In the genomic region with DNA sequence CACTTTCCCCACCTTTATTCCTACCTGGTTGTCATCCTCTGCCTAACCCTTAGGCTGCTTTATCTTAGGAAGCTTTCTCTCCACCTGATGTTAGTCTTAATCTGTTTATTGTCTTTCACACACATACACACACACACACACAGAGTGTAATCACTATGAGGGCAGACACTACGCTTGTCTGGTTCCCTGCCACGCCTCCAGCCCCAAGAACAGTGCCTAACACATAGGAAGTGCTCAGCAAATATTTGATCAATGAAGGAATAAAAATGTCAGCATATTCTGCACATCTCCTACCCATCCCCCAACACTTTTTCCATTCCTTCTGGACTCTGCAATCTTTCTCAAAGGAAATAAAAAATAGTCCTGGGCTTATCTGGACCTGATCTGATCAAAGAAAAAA, we compare ENCODE assay signal across 2 cellular contexts.
TF ChIP-seq lines count a peak whose summit lies in the region.

No MANE protein-coding gene starts in this region.

TF ChIP-seq in K562, 482 proteins besides CTCF, POLR2A, EP300 and RAD21 (continued from another document):
- TF ChIP-seq, protein P1, sequence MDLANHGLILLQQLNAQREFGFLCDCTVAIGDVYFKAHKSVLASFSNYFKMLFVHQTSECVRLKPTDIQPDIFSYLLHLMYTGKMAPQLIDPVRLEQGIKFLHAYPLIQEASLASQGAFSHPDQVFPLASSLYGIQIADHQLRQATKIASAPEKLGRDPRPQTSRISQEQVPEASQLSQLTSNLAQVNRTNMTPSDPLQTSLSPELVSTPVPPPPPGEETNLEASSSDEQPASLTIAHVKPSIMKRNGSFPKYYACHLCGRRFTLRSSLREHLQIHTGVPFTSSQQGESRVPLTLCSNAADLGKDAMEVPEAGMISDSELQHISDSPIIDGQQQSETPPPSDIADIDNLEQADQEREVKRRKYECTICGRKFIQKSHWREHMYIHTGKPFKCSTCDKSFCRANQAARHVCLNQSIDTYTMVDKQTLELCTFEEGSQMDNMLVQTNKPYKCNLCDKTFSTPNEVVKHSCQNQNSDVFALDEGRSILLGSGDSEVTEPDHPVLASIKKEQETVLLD (IDR thresholded peaks at IDR 0.05) = no peak
- TF ChIP-seq CC2D1A (IDR thresholded peaks at IDR 0.05) = no peak
- no peak for TF ChIP-seq POLR2AphosphoS2 (IDR thresholded peaks at IDR 0.05; ENCODE audit: low read length)
- TF ChIP-seq DMBX1 (CRISPR knock-in tag; IDR thresholded peaks at IDR 0.05; ENCODE audit: borderline replicate concordance) = no peak
- TF ChIP-seq, protein P2, sequence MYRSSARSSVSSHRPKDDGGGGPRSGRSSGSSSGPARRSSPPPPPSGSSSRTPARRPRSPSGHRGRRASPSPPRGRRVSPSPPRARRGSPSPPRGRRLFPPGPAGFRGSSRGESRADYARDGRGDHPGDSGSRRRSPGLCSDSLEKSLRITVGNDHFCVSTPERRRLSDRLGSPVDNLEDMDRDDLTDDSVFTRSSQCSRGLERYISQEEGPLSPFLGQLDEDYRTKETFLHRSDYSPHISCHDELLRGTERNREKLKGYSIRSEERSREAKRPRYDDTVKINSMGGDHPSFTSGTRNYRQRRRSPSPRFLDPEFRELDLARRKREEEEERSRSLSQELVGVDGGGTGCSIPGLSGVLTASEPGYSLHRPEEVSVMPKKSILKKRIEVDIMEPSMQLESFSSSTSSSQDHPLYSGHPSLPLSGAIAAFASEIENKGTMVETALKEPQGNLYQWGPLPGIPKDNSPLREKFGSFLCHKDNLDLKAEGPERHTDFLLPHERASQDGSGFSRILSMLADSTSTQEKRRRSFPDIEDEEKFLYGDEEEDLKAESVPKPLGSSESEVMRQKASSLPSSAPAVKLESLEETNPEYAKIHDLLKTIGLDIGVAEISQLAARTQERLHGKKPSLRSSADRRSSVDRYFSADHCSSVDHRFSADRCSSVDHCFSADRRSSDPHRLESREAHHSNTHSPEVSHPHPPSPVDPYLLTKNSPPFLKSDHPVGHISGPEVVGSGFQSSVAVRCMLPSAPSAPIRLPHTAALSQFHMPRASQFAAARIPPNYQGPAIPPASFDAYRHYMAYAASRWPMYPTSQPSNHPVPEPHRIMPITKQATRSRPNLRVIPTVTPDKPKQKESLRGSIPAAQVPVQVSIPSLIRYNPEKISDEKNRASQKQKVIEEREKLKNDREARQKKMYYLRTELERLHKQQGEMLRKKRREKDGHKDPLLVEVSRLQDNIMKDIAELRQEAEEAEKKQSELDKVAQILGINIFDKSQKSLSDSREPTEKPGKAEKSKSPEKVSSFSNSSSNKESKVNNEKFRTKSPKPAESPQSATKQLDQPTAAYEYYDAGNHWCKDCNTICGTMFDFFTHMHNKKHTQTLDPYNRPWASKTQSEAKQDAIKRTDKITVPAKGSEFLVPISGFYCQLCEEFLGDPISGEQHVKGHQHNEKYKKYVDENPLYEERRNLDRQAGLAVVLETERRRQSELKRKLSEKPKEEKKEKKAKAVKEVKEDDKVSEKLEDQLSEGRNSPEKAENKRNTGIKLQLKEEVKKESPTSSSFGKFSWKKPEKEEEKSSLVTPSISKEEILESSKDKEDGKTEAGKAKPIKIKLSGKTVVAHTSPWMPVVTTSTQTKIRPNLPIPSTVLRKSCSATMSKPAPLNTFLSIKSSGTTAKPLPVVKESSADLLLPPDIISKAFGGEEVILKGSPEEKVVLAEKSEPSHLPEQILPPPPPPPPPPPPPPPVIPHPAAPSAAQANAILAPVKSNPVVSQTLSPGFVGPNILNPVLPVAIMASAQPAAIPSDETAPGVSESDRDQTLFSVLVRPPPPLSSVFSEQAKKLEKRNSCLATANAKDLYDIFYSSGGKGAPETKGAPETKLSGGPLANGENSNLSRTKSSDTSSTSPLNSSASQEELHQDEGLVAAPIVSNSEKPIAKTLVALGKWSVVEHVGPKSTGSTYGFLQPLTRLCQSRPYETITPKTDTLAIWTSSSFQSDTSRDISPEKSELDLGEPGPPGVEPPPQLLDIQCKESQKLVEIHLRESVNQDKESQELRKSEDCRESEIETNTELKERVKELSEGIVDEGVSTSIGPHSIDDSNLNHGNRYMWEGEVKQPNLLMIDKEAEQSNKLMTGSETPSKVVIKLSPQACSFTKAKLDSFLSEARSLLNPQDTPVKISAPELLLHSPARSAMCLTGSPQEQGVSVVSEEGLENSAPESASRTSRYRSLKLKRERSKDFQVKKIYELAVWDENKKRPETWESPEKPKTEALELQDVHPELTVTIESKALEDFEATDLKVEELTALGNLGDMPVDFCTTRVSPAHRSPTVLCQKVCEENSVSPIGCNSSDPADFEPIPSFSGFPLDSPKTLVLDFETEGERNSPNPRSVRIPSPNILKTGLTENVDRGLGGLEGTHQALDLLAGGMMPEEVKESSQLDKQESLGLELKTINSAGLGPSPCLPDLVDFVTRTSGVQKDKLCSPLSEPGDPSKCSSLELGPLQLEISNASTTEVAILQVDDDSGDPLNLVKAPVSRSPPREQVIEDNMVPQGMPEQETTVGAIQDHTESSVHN (IDR thresholded peaks at IDR 0.05; ENCODE audit: borderline replicate concordance in 1 of 2, low read depth in 1 of 2) = no peak
- TF ChIP-seq TSC22D4 (tag; IDR thresholded peaks at IDR 0.05) = no peak
- TF ChIP-seq SAP30 (IDR thresholded peaks at IDR 0.05; ENCODE audit: borderline replicate concordance, insufficient read depth, low read depth, low read length, poor library complexity, severe bottlenecking) = no peak

TF ChIP-seq in GM23338, 12 proteins besides CTCF, POLR2A, EP300 and RAD21 (continued from another document):
- TF ChIP-seq, protein P3, sequence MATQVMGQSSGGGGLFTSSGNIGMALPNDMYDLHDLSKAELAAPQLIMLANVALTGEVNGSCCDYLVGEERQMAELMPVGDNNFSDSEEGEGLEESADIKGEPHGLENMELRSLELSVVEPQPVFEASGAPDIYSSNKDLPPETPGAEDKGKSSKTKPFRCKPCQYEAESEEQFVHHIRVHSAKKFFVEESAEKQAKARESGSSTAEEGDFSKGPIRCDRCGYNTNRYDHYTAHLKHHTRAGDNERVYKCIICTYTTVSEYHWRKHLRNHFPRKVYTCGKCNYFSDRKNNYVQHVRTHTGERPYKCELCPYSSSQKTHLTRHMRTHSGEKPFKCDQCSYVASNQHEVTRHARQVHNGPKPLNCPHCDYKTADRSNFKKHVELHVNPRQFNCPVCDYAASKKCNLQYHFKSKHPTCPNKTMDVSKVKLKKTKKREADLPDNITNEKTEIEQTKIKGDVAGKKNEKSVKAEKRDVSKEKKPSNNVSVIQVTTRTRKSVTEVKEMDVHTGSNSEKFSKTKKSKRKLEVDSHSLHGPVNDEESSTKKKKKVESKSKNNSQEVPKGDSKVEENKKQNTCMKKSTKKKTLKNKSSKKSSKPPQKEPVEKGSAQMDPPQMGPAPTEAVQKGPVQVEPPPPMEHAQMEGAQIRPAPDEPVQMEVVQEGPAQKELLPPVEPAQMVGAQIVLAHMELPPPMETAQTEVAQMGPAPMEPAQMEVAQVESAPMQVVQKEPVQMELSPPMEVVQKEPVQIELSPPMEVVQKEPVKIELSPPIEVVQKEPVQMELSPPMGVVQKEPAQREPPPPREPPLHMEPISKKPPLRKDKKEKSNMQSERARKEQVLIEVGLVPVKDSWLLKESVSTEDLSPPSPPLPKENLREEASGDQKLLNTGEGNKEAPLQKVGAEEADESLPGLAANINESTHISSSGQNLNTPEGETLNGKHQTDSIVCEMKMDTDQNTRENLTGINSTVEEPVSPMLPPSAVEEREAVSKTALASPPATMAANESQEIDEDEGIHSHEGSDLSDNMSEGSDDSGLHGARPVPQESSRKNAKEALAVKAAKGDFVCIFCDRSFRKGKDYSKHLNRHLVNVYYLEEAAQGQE (IDR thresholded peaks at IDR 0.05; ENCODE audit: unreplicated experiment) = no peak
- TF ChIP-seq JUNB (IDR thresholded peaks at IDR 0.05; ENCODE audit: unreplicated experiment) = no peak
- no peak for TF ChIP-seq POLR2AphosphoS5 (IDR thresholded peaks at IDR 0.05; ENCODE audit: low read depth)
